9 cellular contexts compared by ENCODE assay signal in genomic region chr13:97339019-97339988, GRCh38.
DNase-seq lines count a peak whose midpoint lies in the region; ATAC-seq, FAIRE-seq and TF ChIP-seq lines count a peak whose summit lies in the region.
"Had no signal": no experiment of that assay in that cellular context is flagged by ENCODE, and none has a peak within 500 bp of the region (broad histone marks: within the 10 kb centered on the region; RNA-seq: fewer than 3 reads in every experiment).

No MANE protein-coding gene starts in this region.

- DNase-seq in GM12892 (ENCODE audit: insufficient read length): no peak
- no peak for DNase-seq in GM12878 (ENCODE audit: low read depth, low spot score)
- peak; percentile 65 for DNase-seq in iris pigment epithelial cell (ENCODE audit: low read depth)
- peak; percentile 34 for DNase-seq in small intestine
- DNase-seq in stimulated activated CD8-positive, alpha-beta memory T cell treated with anti-CD3 and anti-CD28 coated beads, Interleukin-4, amount 100 ng/mL, for 48 hours: no peak
- no peak for DNase-seq in NCI-H1105 treated with DMSO at 0.1 percent for 48 hours (lab: John Stamatoyannopoulos, UW)

- in situ Hi-C loops in GM12878 (cut with MboI): no loop called here

- POLR2A ChIA-PET in GM12878 (lab: Charles Lee): no interaction called here

- H4K20me1 ChIP-seq in GM12878 (ENCODE audit: control insufficient read depth, insufficient read depth): no peaks in the 10 kb centered on the region

- SMC1A ChIA-PET in GM12878 (lab: Charles Lee; ENCODE audit: uncharacterized antibody, unreplicated experiment): interaction anchor here (1.0 kb wide), 1 partner anchor 228 kb away, joined by 3 read pairs; no protein-coding TSS in a partner anchor

- BruUV-seq in GM12878 (replicated peaks; lab: Mats Ljungman, UMichigan): no TSS peak

- peak; percentile 91 for FAIRE-seq in GM12892 (lab: Jason Lieb, UNC)
- FAIRE-seq in GM12878 (lab: Jason Lieb, UNC): peak; percentile 85
- FAIRE-seq in small intestine (lab: Jason Lieb, UNC): no peak
- FAIRE-seq: RCC 7860 had no signal

- H3K9me3 ChIP-seq in GM12878 (replicated peaks; ENCODE audit: control insufficient read depth, insufficient read depth, low read length) (no peaks in the 10 kb centered on the region), small intestine (ENCODE audit: control insufficient read depth, low read depth) (no peaks in the 10 kb centered on the region)

- no peaks in the 10 kb centered on the region for H3K79me2 ChIP-seq in GM12878 (ENCODE audit: control insufficient read depth, insufficient read depth, low read length)

- no peak for TF ChIP-seq CTCF in GM12878 (IDR thresholded peaks at IDR 0.05 in 2 of 3, conservative IDR thresholded peaks at IDR 0.05 in 1 of 3; ENCODE audit: control insufficient read depth in 2 of 3, extremely low read depth in 1 of 3, insufficient read depth in 1 of 3, low read depth in 3 of 3, low read length in 3 of 3)

- H2AFZ ChIP-seq in GM12878 (ENCODE audit: control insufficient read depth, low read depth, low read length): no peak overlapping the region

- no peak for TF ChIP-seq RAD21 in GM12878 (IDR thresholded peaks at IDR 0.05; ENCODE audit: insufficient read depth, low read depth, low read length)

- no peak overlapping the region for H3K4me2 ChIP-seq in GM12878 (ENCODE audit: control insufficient read depth, insufficient read depth)

- H3K27me3 ChIP-seq in GM12878 (replicated peaks in 1 of 2; ENCODE audit: control insufficient read depth in 2 of 2, insufficient read depth in 2 of 2, low read length in 1 of 2): no peaks in the 10 kb centered on the region
- no peaks in the 10 kb centered on the region for H3K27me3 ChIP-seq in small intestine (ENCODE audit: control insufficient read depth in 2 of 2, insufficient read depth in 2 of 2, low read length in 2 of 2)

- H3K36me3 ChIP-seq in GM12878 (ENCODE audit: control insufficient read depth in 2 of 2, insufficient read depth in 2 of 2, low read length in 1 of 2) (peaks cover 0 to 5% of the 10 kb centered on the region in 2 experiments; a peak in 2 of 4 replicates), small intestine (ENCODE audit: control insufficient read depth in 2 of 2, insufficient read depth in 2 of 2, low read length in 2 of 2) (no peaks in the 10 kb centered on the region)

- H3K4me3 ChIP-seq in GM12878: no peak overlapping the region
- H3K4me3 ChIP-seq in small intestine (ENCODE audit: low read depth in 1 of 2, low read length in 2 of 2): no peak overlapping the region

- RAD21 ChIA-PET in GM12878 (lab: Charles Lee; ENCODE audit: unreplicated experiment): no interaction called here

- TF ChIP-seq POLR2A in GM12892 (IDR thresholded peaks at IDR 0.05; ENCODE audit: low read depth, low read length): no peak
- TF ChIP-seq POLR2A in GM12878 (IDR thresholded peaks at IDR 0.05; ENCODE audit: low read depth, low read length): no peak

- ATAC-seq in GM12878: no peak
- ATAC-seq in HG03175 (IDR thresholded peaks at IDR 0.05; ENCODE audit: unreplicated experiment): no peak
- ATAC-seq in esophagus mucosa: no peak

- H3K27ac ChIP-seq in GM12878 (ENCODE audit: control insufficient read depth, insufficient read depth) (no peak overlapping the region), small intestine (ENCODE audit: low read depth in 1 of 2, low read length in 1 of 2) (peak overlapping the region; percentile 84 to 91)

- H3K4me1 ChIP-seq in GM12878 (ENCODE audit: control insufficient read depth, insufficient read depth, low read length): no peaks in the 10 kb centered on the region
- H3K4me1 ChIP-seq in small intestine (ENCODE audit: control insufficient read depth in 2 of 2, insufficient read depth in 1 of 2, low read depth in 1 of 2, low read length in 1 of 2): peaks cover 7 to 8% of the 10 kb centered on the region in 2 donors

- H3K9ac ChIP-seq in GM12878 (ENCODE audit: control insufficient read depth, insufficient read depth, low read length): no peak overlapping the region

- TF ChIP-seq EP300 in GM12878 (IDR thresholded peaks at IDR 0.05; ENCODE audit: borderline replicate concordance in 1 of 2, control insufficient read depth in 1 of 2, low read depth in 2 of 2, low read length in 2 of 2): no peak

- intact Hi-C loops in GM12878 (cut with micrococcal nuclease; ENCODE audit: unreplicated experiment): no loop called here

- 78% methylated on average over 21 of the region's 21 CpGs for WGBS in GM12878 (ENCODE audit: insufficient coverage, insufficient replicate concordance, low lambda C conversion rate, missing lambda C conversion rate)
- WGBS in small intestine, 3 donors: 60 to 72% (median 71%) methylated on average over 21 of the region's 21 CpGs

- CTCF ChIA-PET in GM12878 (lab: Yijun Ruan, JAX): no interaction called here

TF ChIP-seq in GM12878, 131 proteins besides CTCF, POLR2A, EP300 and RAD21:
- no peak for TF ChIP-seq STAT3 (IDR thresholded peaks at IDR 0.05; ENCODE audit: low read depth, low read length)
- no peak for TF ChIP-seq PAX5 (IDR thresholded peaks at IDR 0.05; ENCODE audit: borderline replicate concordance, low read depth, low read length)
- TF ChIP-seq POLR2AphosphoS2 (IDR thresholded peaks at IDR 0.05; ENCODE audit: low read depth, low read length): no peak

Comparison
In these comparisons a context has a peak if more than half of its experiments do, and no peak if none do; other contexts are left out.
1. DNase-seq: peak in iris pigment epithelial cell (single experiment) and small intestine (single experiment); none in GM12892 (single experiment), GM12878 (single experiment), stimulated activated CD8-positive, alpha-beta memory T cell treated with anti-CD3 and anti-CD28 coated beads, Interleukin-4, amount 100 ng/mL, for 48 hours (single experiment) and NCI-H1105 treated with DMSO at 0.1 percent for 48 hours (single experiment).